Comparison of ENCODE assay signal across 8 cellular contexts in the genomic region with DNA sequence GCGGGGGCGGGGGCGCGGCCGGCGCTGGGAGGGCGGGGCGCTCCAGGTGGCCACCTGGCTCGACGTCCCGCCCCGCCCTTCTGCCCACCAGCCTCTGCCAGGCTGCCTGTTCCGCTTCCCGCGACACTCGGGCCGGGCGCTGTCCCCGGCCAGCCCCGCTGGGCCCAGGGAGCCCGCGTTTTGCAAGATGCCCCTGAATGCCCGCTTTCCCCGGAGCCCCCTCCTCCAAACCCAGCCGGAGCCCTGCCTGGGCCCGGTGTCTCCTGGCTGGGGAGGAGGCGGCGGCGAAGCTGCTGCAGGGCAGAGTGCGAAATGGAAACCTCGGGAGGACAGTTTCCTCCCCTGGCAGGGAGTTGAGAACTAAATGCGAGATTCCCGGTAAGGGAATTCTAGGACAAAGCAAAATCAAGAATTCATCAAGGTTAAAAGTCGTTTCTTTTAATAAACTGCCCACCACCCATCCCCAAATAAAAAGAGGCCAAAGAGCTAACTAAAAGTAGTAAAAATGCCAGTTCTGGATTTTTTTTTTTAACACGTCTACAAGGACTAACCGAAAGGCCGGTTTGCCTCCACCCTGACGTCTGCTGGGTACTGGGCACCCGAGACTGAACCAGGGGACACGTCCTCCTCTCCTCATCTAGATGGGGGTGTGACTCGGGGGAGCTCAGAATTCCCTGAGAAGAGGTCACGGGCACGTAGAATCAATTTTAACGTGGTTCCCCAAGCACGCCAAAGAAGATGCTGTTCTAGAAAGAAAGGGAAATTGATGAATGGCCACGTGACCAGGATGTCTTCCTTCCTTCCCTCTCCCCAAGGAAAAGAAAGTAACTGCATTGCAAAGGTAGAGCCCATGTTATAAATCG.
DNase-seq lines count a peak whose midpoint lies in the region; ATAC-seq and TF ChIP-seq lines count a peak whose summit lies in the region.

No MANE protein-coding gene starts in this region.

- peaks cover 13% of the 10 kb centered on the region for H3K27me3 Mint-ChIP-seq in T-helper 2 cell treated with Interferon-gamma antibody and Interleukin-4, amounts not matched to agents 5 μg/mL and 100 μg/mL, for 36 hours (ENCODE audit: low read depth)
- H3K27me3 Mint-ChIP-seq in memory B cell: peaks cover 18% of the 10 kb centered on the region

- ATAC-seq in GM21786 (IDR thresholded peaks at IDR 0.05; ENCODE audit: unreplicated experiment) (peak; percentile 37), body of pancreas (peak; percentile 10), memory B cell (ENCODE audit: low read depth) (no peak), HG03432 (IDR thresholded peaks at IDR 0.05; ENCODE audit: unreplicated experiment) (no peak)

- H3K27ac ChIP-seq in body of pancreas (peak overlapping the region; percentile 73 to 99 (median 98)), uterus (peak overlapping the region; percentile 47 to 76)

- H3K9me3 ChIP-seq in body of pancreas (no peaks in the 10 kb centered on the region), uterus (no peaks in the 10 kb centered on the region)

- intact Hi-C loops in body of pancreas (cut with DNase I): no loop called here
- intact Hi-C loops in uterus (cut with DNase I; ENCODE audit: low total_unique reads): no loop called here

- H3K9me3 Mint-ChIP-seq in T-helper 2 cell treated with Interferon-gamma antibody and Interleukin-4, amounts not matched to agents 5 μg/mL and 100 μg/mL, for 36 hours: peaks cover 6% of the 10 kb centered on the region
- H3K9me3 Mint-ChIP-seq in memory B cell: peaks cover 1% of the 10 kb centered on the region

- H3K27ac Mint-ChIP-seq in T-helper 2 cell treated with Interferon-gamma antibody and Interleukin-4, amounts not matched to agents 5 μg/mL and 100 μg/mL, for 36 hours: no peak overlapping the region
- peak overlapping the region; percentile 82 for H3K27ac Mint-ChIP-seq in memory B cell

- peak overlapping the region; percentile 54 for H3K4me3 Mint-ChIP-seq in T-helper 2 cell treated with Interferon-gamma antibody and Interleukin-4, amounts not matched to agents 5 μg/mL and 100 μg/mL, for 36 hours
- H3K4me3 Mint-ChIP-seq in memory B cell: peak overlapping the region; percentile 51

- peak overlapping the region; percentile 32 to 40 for H3K4me3 ChIP-seq in body of pancreas
- peak overlapping the region; percentile 45 to 60 for H3K4me3 ChIP-seq in uterus

- H3K36me3 Mint-ChIP-seq in T-helper 2 cell treated with Interferon-gamma antibody and Interleukin-4, amounts not matched to agents 5 μg/mL and 100 μg/mL, for 36 hours (ENCODE audit: low read depth): peaks cover 16% of the 10 kb centered on the region
- no peaks in the 10 kb centered on the region for H3K36me3 Mint-ChIP-seq in memory B cell

- 2 to 5% methylated on average over 35 to 37 of the region's 47 CpGs for WGBS in body of pancreas, 2 donors

- H3K36me3 ChIP-seq in body of pancreas (replicated peaks in 1 of 2; ENCODE audit: insufficient read depth in 1 of 2, low read depth in 2 of 2) (no peaks in the 10 kb centered on the region), uterus (no peaks in the 10 kb centered on the region)

- H3K4me1 Mint-ChIP-seq in T-helper 2 cell treated with Interferon-gamma antibody and Interleukin-4, amounts not matched to agents 5 μg/mL and 100 μg/mL, for 36 hours (ENCODE audit: low read depth): peaks cover 16% of the 10 kb centered on the region
- H3K4me1 Mint-ChIP-seq in memory B cell: peaks cover 17% of the 10 kb centered on the region

- TF ChIP-seq CTCF in body of pancreas (IDR thresholded peaks at IDR 0.05) (peak in 1 of 7 experiments; percentile 14), uterus (IDR thresholded peaks at IDR 0.05) (no peak)

- TF ChIP-seq POLR2A in body of pancreas (IDR thresholded peaks at IDR 0.05) (peak; percentile 98 to 99 (median 99)), uterus (IDR thresholded peaks at IDR 0.05) (peak in 1 of 2 donors; percentile 41)

- no peak for DNase-seq in T-helper 2 cell treated with Interferon-gamma antibody and Interleukin-4, amounts not matched to agents 5 μg/mL and 100 μg/mL, for 36 hours (ENCODE audit: low spot score)
- DNase-seq in T-helper 2 cell: no peak
- DNase-seq in NCI-H1092 treated with DMSO at 0.1 percent for 48 hours (lab: John Stamatoyannopoulos, UW): peak; percentile 85
- peak; percentile 45 to 47 (median 46) for DNase-seq in body of pancreas
- DNase-seq in memory B cell (ENCODE audit: low spot score in 2 of 2): no peak
- peak in 1 of 2 donors; percentile 19 for DNase-seq in uterus

- peaks cover 25% of the 10 kb centered on the region for H3K4me1 ChIP-seq in body of pancreas
- peaks cover 0 to 8% of the 10 kb centered on the region in 2 donors for H3K4me1 ChIP-seq in uterus

- H3K27me3 ChIP-seq in body of pancreas (no peaks in the 10 kb centered on the region), uterus (no peaks in the 10 kb centered on the region)

Comparison
In these comparisons a context has a peak if more than half of its experiments do, and no peak if none do; other contexts are left out.
1. DNase-seq: peak in NCI-H1092 treated with DMSO at 0.1 percent for 48 hours (single experiment) and body of pancreas (4 of 4); none in T-helper 2 cell treated with Interferon-gamma antibody and Interleukin-4, amounts not matched to agents 5 μg/mL and 100 μg/mL, for 36 hours (single experiment), T-helper 2 cell (0 of 5) and memory B cell (0 of 2).
2. ATAC-seq: peak in GM21786 (single experiment) and body of pancreas (single experiment); none in memory B cell (single experiment) and HG03432 (single experiment).